ENCODE assay signal across 35 cellular contexts in the genomic region with DNA sequence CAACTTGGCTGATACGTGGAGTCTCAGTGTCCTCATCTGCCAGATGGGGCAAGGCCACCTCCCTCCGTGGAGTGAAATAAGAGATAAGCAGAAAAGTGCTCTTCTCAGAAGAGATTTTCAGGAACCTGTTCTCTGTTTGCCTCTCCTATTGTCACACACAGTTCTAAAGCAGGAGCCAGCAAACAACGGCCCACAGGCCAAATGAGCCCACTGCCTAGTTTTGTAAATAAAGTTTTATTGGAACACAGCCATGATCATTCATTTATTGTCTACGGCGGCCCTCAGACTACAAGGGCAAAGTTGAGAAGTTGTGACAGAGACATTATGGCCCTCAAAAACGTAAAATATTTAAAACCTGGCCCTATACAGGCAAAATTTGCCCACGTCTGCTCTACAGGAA.
"Had no signal": no experiment of that assay in that cellular context is flagged by ENCODE, and none has a peak within 500 bp of the region (broad histone marks: within the 10 kb centered on the region; RNA-seq: fewer than 3 reads in every experiment).

No MANE protein-coding gene starts in this region.

- H3K36me3 ChIP-seq: MG63 had no signal

- H3K9me3 ChIP-seq: MG63 had no signal

- H3K4me3 ChIP-seq: MG63 had no signal

- DNase-seq: Karpas-422, Kasumi-1, MG63, MM.1S, MV-4-11, NCI-H1048, NCI-H1092, NCI-H1092 treated with DMSO at 0.1 percent for 48 hours, NCI-H1105, NCI-H1105 treated with DMSO at 0.1 percent for 48 hours, NCI-H1417, NCI-H1417 treated with DMSO at 0.1 percent for 48 hours, NCI-H1436, NCI-H1436 treated with DMSO at 0.1 percent for 48 hours, NCI-H146, NCI-H1694, NCI-H1694 treated with DMSO at 0.1 percent for 48 hours, NCI-H187, NCI-H187 treated with DMSO at 0.1 percent for 48 hours, NCI-H1930, NCI-H2029, NCI-H2029 treated with DMSO at 0.1 percent for 48 hours, NCI-H2081, NCI-H2081 treated with DMSO at 0.1 percent for 48 hours, NCI-H2107, NCI-H2171, NCI-H2171 treated with DMSO at 0.1 percent for 48 hours, NCI-H2227 treated with DMSO at 0.1 percent for 48 hours, NCI-H226, NCI-H345, NCI-H446, NCI-H446 treated with DMSO at 0.1 percent for 48 hours, NCI-H510A, NCI-H510A treated with DMSO at 0.1 percent for 48 hours, NCI-H524 had no signal
